ENCODE assay signal across 1 cellular context in genomic region chr6:31994421-31994820, GRCh38. TPM values are rescaled to one million over a fixed set of nuclear protein-coding genes. Genes with fewer than 3 reads are reported as not detected.
"Had no signal": no experiment of that assay in that cellular context is flagged by ENCODE, and none has a peak within 500 bp of the region (broad histone marks: within the 10 kb centered on the region; RNA-seq: fewer than 3 reads in every experiment).

No MANE protein-coding gene starts in this region.

RNA-seq across cellular contexts. Expression of gene C4A, which starts 12.6 kb away (rescaled TPM):
- polyA plus RNA-seq: naive thymus-derived CD4-positive, alpha-beta T cell had no signal
